ENCODE assay signal across 8 cellular contexts in genomic region chr6:36986704-36987047, GRCh38. TPM values are rescaled to one million over a fixed set of nuclear protein-coding genes. Genes with fewer than 3 reads are reported as not detected.
DNase-seq lines count a peak whose midpoint lies in the region; ATAC-seq and TF ChIP-seq lines count a peak whose summit lies in the region.

No MANE protein-coding gene starts in this region.

- H3K36me3 Mint-ChIP-seq in progenitor cell of endocrine pancreas (ENCODE audit: insufficient read depth) = no peaks in the 10 kb centered on the region

- H3K4me1 Mint-ChIP-seq in progenitor cell of endocrine pancreas (ENCODE audit: low read depth) = peaks cover 14% of the 10 kb centered on the region

- no peak for TF ChIP-seq CTCF in progenitor cell of endocrine pancreas (IDR thresholded peaks at IDR 0.05; ENCODE audit: unreplicated experiment)

- DNase-seq in RPMI8226 = peak; percentile 14
- DNase-seq in progenitor cell of endocrine pancreas (ENCODE audit: low spot score, unreplicated experiment) = no peak
- no peak for DNase-seq in AG08395 (ENCODE audit: low spot score)
- DNase-seq in mucosa of gallbladder (ENCODE audit: low spot score) = no peak
- no peak for DNase-seq in MV-4-11 (lab: John Stamatoyannopoulos, UW)

- ATAC-seq in GM21723 (IDR thresholded peaks at IDR 0.05; ENCODE audit: unreplicated experiment) = peak; percentile 9
- ATAC-seq in esophagus mucosa = peak; percentile 5
- ATAC-seq in HG03439 (IDR thresholded peaks at IDR 0.05; ENCODE audit: unreplicated experiment) = no peak

- peak overlapping the region; percentile 99 for H3K4me3 Mint-ChIP-seq in progenitor cell of endocrine pancreas (ENCODE audit: low read depth)

- no peaks in the 10 kb centered on the region for H3K9me3 Mint-ChIP-seq in progenitor cell of endocrine pancreas (ENCODE audit: low read depth)

- peak overlapping the region; percentile 99 for H3K27ac Mint-ChIP-seq in progenitor cell of endocrine pancreas

- H3K27me3 Mint-ChIP-seq in progenitor cell of endocrine pancreas = peaks cover 3% of the 10 kb centered on the region

RNA-seq across cellular contexts. Expression of gene MTCH1, which starts 0.7 kb away (rescaled TPM):
- total RNA-seq in esophagus mucosa (88.0 TPM), progenitor cell of endocrine pancreas (145 and 146 TPM in 2 replicates), mucosa of gallbladder (206 TPM)

RNA-seq across cellular contexts. Expression of gene FGD2, which starts 18.8 kb away (rescaled TPM):
- total RNA-seq in esophagus mucosa = 9.8 TPM
- total RNA-seq in progenitor cell of endocrine pancreas = not detected in 2 replicates
- 20.5 TPM for total RNA-seq in mucosa of gallbladder

RNA-seq across cellular contexts. Expression of gene PI16, which starts 32.1 kb away (rescaled TPM):
- 0.20 TPM for total RNA-seq in esophagus mucosa
- total RNA-seq in progenitor cell of endocrine pancreas = not detected in 2 replicates
- total RNA-seq in mucosa of gallbladder = 16.2 TPM

Comparison
In these comparisons a context has a peak if more than half of its experiments do, and no peak if none do; other contexts are left out.
1. RNA of gene FGD2, which starts 18.8 kb away (total RNA-seq): 20.5 TPM in mucosa of gallbladder (single experiment) and 9.8 TPM in esophagus mucosa (single experiment); not detected in progenitor cell of endocrine pancreas; every median in the first group is over 10 times any median in the second.
2. RNA of gene PI16, which starts 32.1 kb away (total RNA-seq): 16.2 TPM in mucosa of gallbladder (single experiment); 0.20 TPM in esophagus mucosa (single experiment) and not detected in progenitor cell of endocrine pancreas; every median in the first group is over 10 times any median in the second.